Comparison of ENCODE assay signal across 9 cellular contexts in the genomic region with DNA sequence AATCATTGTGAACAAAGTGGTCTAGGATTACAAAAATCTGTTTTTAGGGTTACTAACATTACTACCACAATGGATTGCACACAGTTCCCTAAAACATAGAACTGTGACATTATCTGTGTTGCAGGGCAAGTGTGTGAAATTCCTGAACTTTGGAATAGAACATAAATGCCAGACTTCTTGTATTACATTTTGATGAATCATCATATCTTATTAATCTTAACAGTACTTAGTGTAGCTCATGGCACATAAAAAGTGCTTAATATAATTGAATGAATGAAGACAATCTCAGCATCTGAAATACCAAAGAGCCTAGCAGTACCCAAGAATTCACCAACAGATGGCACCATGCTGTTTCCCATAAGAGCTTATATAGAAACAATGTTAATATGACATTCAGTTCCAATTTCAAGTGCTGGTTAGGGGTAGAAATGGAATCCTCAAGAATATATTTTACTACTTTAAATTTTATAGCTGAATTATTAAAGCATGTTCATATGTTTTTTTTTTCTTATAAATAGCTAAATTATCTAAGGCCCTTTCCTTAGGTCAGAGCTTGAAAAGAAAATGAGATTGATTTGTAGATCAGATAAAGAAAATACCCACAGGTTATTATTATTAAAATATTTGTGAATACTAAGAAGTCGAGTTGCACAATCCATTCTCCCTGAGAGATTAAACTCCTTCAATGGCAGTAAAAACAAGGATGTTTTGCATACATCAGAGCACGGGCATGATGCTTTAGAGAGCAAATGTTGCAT. TPM values are rescaled to one million over a fixed set of nuclear protein-coding genes. Genes with fewer than 3 reads are reported as not detected.
DNase-seq lines count a peak whose midpoint lies in the region; ATAC-seq and TF ChIP-seq lines count a peak whose summit lies in the region.
"Had no signal": no experiment of that assay in that cellular context is flagged by ENCODE, and none has a peak within 500 bp of the region (broad histone marks: within the 10 kb centered on the region; RNA-seq: fewer than 3 reads in every experiment).

No MANE protein-coding gene starts in this region.

- no CpG with 5 or more reads among the region's 2 CpGs for WGBS in iPS DF 6.9 (ENCODE audit: insufficient coverage, insufficient read length)

- H3K4me3 ChIP-seq in ascending aorta (no peak overlapping the region), iPS DF 6.9 (ENCODE audit: low read length) (no peak overlapping the region)

- ATAC-seq in GM18907 (IDR thresholded peaks at IDR 0.05; ENCODE audit: unreplicated experiment): peak; percentile 68
- no peak for ATAC-seq in HG02610 (IDR thresholded peaks at IDR 0.05; ENCODE audit: unreplicated experiment)

- H3K9me3 ChIP-seq in ascending aorta (no peaks in the 10 kb centered on the region), iPS DF 6.9 (ENCODE audit: control insufficient read depth, insufficient read depth, low read length) (no peaks in the 10 kb centered on the region)

- no peaks in the 10 kb centered on the region for H3K4me1 ChIP-seq in ascending aorta
- H3K4me1 ChIP-seq in iPS DF 6.9 (ENCODE audit: control insufficient read depth, insufficient read depth, low read length): no peaks in the 10 kb centered on the region

- H3K27ac ChIP-seq in ascending aorta: no peak overlapping the region
- no peak overlapping the region for H3K27ac ChIP-seq in iPS DF 6.9 (ENCODE audit: low read length)
- H3K27ac ChIP-seq: KMS-11 had no signal

- H3K27me3 ChIP-seq in ascending aorta (no peaks in the 10 kb centered on the region), iPS DF 6.9 (ENCODE audit: control insufficient read depth, insufficient read depth, low read length) (no peaks in the 10 kb centered on the region)

- H3K36me3 ChIP-seq in ascending aorta (no peaks in the 10 kb centered on the region), iPS DF 6.9 (ENCODE audit: control insufficient read depth, insufficient read depth, low read length) (no peaks in the 10 kb centered on the region)

- intact Hi-C loops in ascending aorta (cut with DNase I): loop anchor here (1.0 to 5.0 kb wide), 2 partner anchors 89 to 149 kb away; no protein-coding TSS in a partner anchor

- DNase-seq in CD1c-positive myeloid dendritic cell (ENCODE audit: extremely low spot score) (peak; percentile 4), M059J (ENCODE audit: low read depth) (peak; percentile 45), ascending aorta (ENCODE audit: low spot score in 2 of 2) (no peak), iPS DF 6.9 (ENCODE audit: low read depth, low spot score) (peak; percentile 11), islet precursor cell (no peak)
- no peak for DNase-seq in activated CD4-positive, alpha-beta T cell treated with anti-CD3 and anti-CD28 coated beads, Interleukin-2, amount 50 U/mL, for 48 hours

- TF ChIP-seq CTCF in ascending aorta (IDR thresholded peaks at IDR 0.05): peak; percentile 16 to 56 (median 30)

RNA-seq across cellular contexts. Expression of gene SHISA3, which starts 25.8 kb away (rescaled TPM):
- total RNA-seq in M059J (2014; rRNA removed; shearing (Covaris generic)): 0.20 and 1.1 TPM in 2 replicates
- 23.6 TPM for total RNA-seq in ascending aorta

Comparison
In these comparisons a context has a peak if more than half of its experiments do, and no peak if none do; other contexts are left out.
1. DNase-seq: peak in CD1c-positive myeloid dendritic cell (single experiment), M059J (single experiment) and iPS DF 6.9 (single experiment); none in ascending aorta (0 of 2), islet precursor cell (single experiment) and activated CD4-positive, alpha-beta T cell treated with anti-CD3 and anti-CD28 coated beads, Interleukin-2, amount 50 U/mL, for 48 hours (0 of 2).
2. RNA of gene SHISA3, which starts 25.8 kb away (total RNA-seq): 23.6 TPM in ascending aorta (single experiment); 0.20 to 1.1 TPM in M059J; every median in the first group is over 10 times any median in the second.